Comparison of ENCODE assay signal across 15 cellular contexts in the genomic region with DNA sequence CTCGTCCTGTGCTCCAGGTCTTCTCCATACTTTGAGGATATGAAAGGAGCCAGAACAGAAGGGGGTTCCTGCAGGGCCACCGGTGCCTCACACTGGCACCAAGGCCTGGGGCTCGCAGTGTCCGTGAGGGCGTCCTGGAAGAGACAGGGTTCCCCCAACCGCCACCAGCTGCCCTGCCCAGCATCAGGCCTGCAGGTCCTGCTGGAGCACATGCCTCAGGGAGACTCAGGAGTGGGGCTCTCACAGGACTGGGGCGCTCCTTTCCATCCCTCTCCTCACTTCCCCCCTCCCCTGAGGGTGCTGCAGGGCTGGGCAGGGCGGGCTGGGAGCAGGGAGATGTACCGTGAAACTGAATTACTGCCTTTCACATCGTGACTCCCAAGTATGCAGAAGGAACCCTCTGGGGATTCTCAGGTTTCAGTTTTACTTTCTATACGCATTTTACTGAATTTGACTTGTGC. TPM values are rescaled to one million over a fixed set of nuclear protein-coding genes. Genes with fewer than 3 reads are reported as not detected.
DNase-seq lines count a peak whose midpoint lies in the region; ATAC-seq and TF ChIP-seq lines count a peak whose summit lies in the region.
"Had no signal": no experiment of that assay in that cellular context is flagged by ENCODE, and none has a peak within 500 bp of the region (broad histone marks: within the 10 kb centered on the region; RNA-seq: fewer than 3 reads in every experiment).

No MANE protein-coding gene starts in this region.

- no peak overlapping the region for H3K4me3 Mint-ChIP-seq in activated T-helper 2 cell treated with anti-CD3 and anti-CD28 coated beads, Interferon-gamma antibody, Interleukin-2, Interleukin-4, amounts not matched to agents 10 μg/mL and 5 μg/mL and 100 μg/mL, durations not matched to agents 14 hours and 24 hours and 36 hours (ENCODE audit: low read depth)
- H3K4me3 Mint-ChIP-seq: activated T-cell treated with anti-CD3 and anti-CD28 coated beads, Interleukin-2, amount 50 U/mL, for 72 hours; natural killer cell treated with Interleukin-12 subunit alpha and Interleukin-12 subunit beta and Interleukin-15 and Interleukin-18, amount 100 ng/mL, for 72 hours; T-helper 1 cell treated with Interleukin-12 subunit alpha and Interleukin-12 subunit beta and Interleukin-4 antibody, amounts not matched to agents 30 μg/mL and 1 μg/mL, for 36 hours had no signal

- CTCF ChIA-PET in A673 (lab: Charles Lee) = no interaction called here

- intact Hi-C loops in A673 (cut with micrococcal nuclease; ENCODE audit: unreplicated experiment) = no loop called here
- intact Hi-C loops in activated T-helper 2 cell treated with anti-CD3 and anti-CD28 coated beads, Interferon-gamma antibody, Interleukin-2, Interleukin-4, amounts not matched to agents 10 μg/mL and 5 μg/mL and 100 μg/mL, durations not matched to agents 14 hours and 24 hours and 36 hours (cut with micrococcal nuclease) = no loop called here

- no peak for TF ChIP-seq CTCF in A673 (conservative IDR thresholded peaks at IDR 0.05; ENCODE audit: low read depth, low read length)
- no peak for TF ChIP-seq CTCF in OCI-LY3 (IDR thresholded peaks at IDR 0.05; ENCODE audit: low read depth, low read length)
- TF ChIP-seq CTCF in tibial nerve (IDR thresholded peaks at IDR 0.05) = no peak

- H3K27ac Mint-ChIP-seq in activated T-helper 2 cell treated with anti-CD3 and anti-CD28 coated beads, Interferon-gamma antibody, Interleukin-2, Interleukin-4, amounts not matched to agents 10 μg/mL and 5 μg/mL and 100 μg/mL, durations not matched to agents 14 hours and 24 hours and 36 hours = no peak overlapping the region
- H3K27ac Mint-ChIP-seq: activated T-cell treated with anti-CD3 and anti-CD28 coated beads, Interleukin-2, amount 50 U/mL, for 72 hours; natural killer cell treated with Interleukin-12 subunit alpha and Interleukin-12 subunit beta and Interleukin-15 and Interleukin-18, amount 100 ng/mL, for 72 hours; T-helper 1 cell treated with Interleukin-12 subunit alpha and Interleukin-12 subunit beta and Interleukin-4 antibody, amounts not matched to agents 30 μg/mL and 1 μg/mL, for 36 hours had no signal

- ATAC-seq in HG03045 (IDR thresholded peaks at IDR 0.05; ENCODE audit: unreplicated experiment) (peak; percentile 59), GM19324 (IDR thresholded peaks at IDR 0.05; ENCODE audit: low FRiP score, unreplicated experiment) (no peak)
- ATAC-seq: activated T-cell treated with anti-CD3 and anti-CD28 coated beads, Interleukin-2, amount 50 U/mL, for 72 hours; natural killer cell treated with Interleukin-12 subunit alpha and Interleukin-12 subunit beta and Interleukin-15 and Interleukin-18, amount 100 ng/mL, for 72 hours had no signal

- H4K20me1 ChIP-seq in OCI-LY3 (ENCODE audit: insufficient read depth, low read length) = peaks cover 13% of the 10 kb centered on the region

- H3K79me2 ChIP-seq in OCI-LY3 (ENCODE audit: low read length) = peaks cover 5% of the 10 kb centered on the region

- H3K9ac ChIP-seq in OCI-LY3 (ENCODE audit: low read length) = peak overlapping the region; percentile 30; the same call in 1 of the 2 replicates

- no peak overlapping the region for H2AFZ ChIP-seq in OCI-LY3 (ENCODE audit: low read depth, low read length)

- peaks cover 58% of the 10 kb centered on the region for H3K36me3 ChIP-seq in A673 (ENCODE audit: insufficient read depth, low read length, poor library complexity, severe bottlenecking)
- peaks cover 40% of the 10 kb centered on the region for H3K36me3 ChIP-seq in OCI-LY3 (replicated peaks; ENCODE audit: low read depth, low read length)
- peaks cover 0 to 84% (median 6%) of the 10 kb centered on the region in 3 donors for H3K36me3 ChIP-seq in tibial nerve
- H3K36me3 ChIP-seq: uterus had no signal

- WGBS in tibial nerve, 2 donors = 79 to 85% methylated on average over 6 to 11 of the region's 11 CpGs

- no peaks in the 10 kb centered on the region for H3K27me3 Mint-ChIP-seq in activated T-helper 2 cell treated with anti-CD3 and anti-CD28 coated beads, Interferon-gamma antibody, Interleukin-2, Interleukin-4, amounts not matched to agents 10 μg/mL and 5 μg/mL and 100 μg/mL, durations not matched to agents 14 hours and 24 hours and 36 hours (ENCODE audit: low read depth)
- H3K27me3 Mint-ChIP-seq: natural killer cell treated with Interleukin-12 subunit alpha and Interleukin-12 subunit beta and Interleukin-15 and Interleukin-18, amount 100 ng/mL, for 72 hours had no signal

- H3K4me2 ChIP-seq in OCI-LY3 (ENCODE audit: low read length) = peak overlapping the region; percentile 76
- H3K4me2 ChIP-seq: A549 had no signal

- TF ChIP-seq POLR2A in tibial nerve (IDR thresholded peaks at IDR 0.05) = no peak

- TF ChIP-seq EP300 in tibial nerve (IDR thresholded peaks at IDR 0.05) = no peak

- H3K36me3 Mint-ChIP-seq in activated T-helper 2 cell treated with anti-CD3 and anti-CD28 coated beads, Interferon-gamma antibody, Interleukin-2, Interleukin-4, amounts not matched to agents 10 μg/mL and 5 μg/mL and 100 μg/mL, durations not matched to agents 14 hours and 24 hours and 36 hours (ENCODE audit: low read depth) = peaks cover 36% of the 10 kb centered on the region

- BruUV-seq in A673 (replicated peaks; lab: Mats Ljungman, UMichigan) = no TSS peak

- no peak overlapping the region for H3K27ac ChIP-seq in A673 (ENCODE audit: low read depth, low read length, poor library complexity, severe bottlenecking)
- peak overlapping the region; percentile 71 for H3K27ac ChIP-seq in OCI-LY3 (ENCODE audit: low read length)
- H3K27ac ChIP-seq in tibial nerve = no peak overlapping the region
- H3K27ac ChIP-seq: A549, uterus had no signal

- no peaks in the 10 kb centered on the region for H3K9me3 Mint-ChIP-seq in activated T-helper 2 cell treated with anti-CD3 and anti-CD28 coated beads, Interferon-gamma antibody, Interleukin-2, Interleukin-4, amounts not matched to agents 10 μg/mL and 5 μg/mL and 100 μg/mL, durations not matched to agents 14 hours and 24 hours and 36 hours
- H3K9me3 Mint-ChIP-seq: activated T-cell treated with anti-CD3 and anti-CD28 coated beads, Interleukin-2, amount 50 U/mL, for 72 hours; natural killer cell treated with Interleukin-12 subunit alpha and Interleukin-12 subunit beta and Interleukin-15 and Interleukin-18, amount 100 ng/mL, for 72 hours; T-helper 1 cell treated with Interleukin-12 subunit alpha and Interleukin-12 subunit beta and Interleukin-4 antibody, amounts not matched to agents 30 μg/mL and 1 μg/mL, for 36 hours had no signal

- H3K4me1 Mint-ChIP-seq in activated T-helper 2 cell treated with anti-CD3 and anti-CD28 coated beads, Interferon-gamma antibody, Interleukin-2, Interleukin-4, amounts not matched to agents 10 μg/mL and 5 μg/mL and 100 μg/mL, durations not matched to agents 14 hours and 24 hours and 36 hours (ENCODE audit: low read depth) = no peaks in the 10 kb centered on the region

- H3K27me3 ChIP-seq in A673 (replicated peaks; ENCODE audit: insufficient read depth, low read depth, low read length, poor library complexity) (no peaks in the 10 kb centered on the region), OCI-LY3 (ENCODE audit: low read depth, low read length) (no peaks in the 10 kb centered on the region), tibial nerve (no peaks in the 10 kb centered on the region)
- H3K27me3 ChIP-seq: uterus had no signal

- POLR2A ChIA-PET in A673 (lab: Charles Lee; ENCODE audit: low non-redundant PET) = interaction anchor here (0.5 kb wide), 1 partner anchor 482 kb away, joined by 7 read pairs; no protein-coding TSS in a partner anchor

- H3K4me1 ChIP-seq in A673 (ENCODE audit: insufficient read depth, low read length, poor library complexity, severe bottlenecking) = no peaks in the 10 kb centered on the region
- H3K4me1 ChIP-seq in OCI-LY3 (ENCODE audit: low read length) = peaks cover 26% of the 10 kb centered on the region
- H3K4me1 ChIP-seq in tibial nerve = no peaks in the 10 kb centered on the region
- H3K4me1 ChIP-seq: A549, uterus had no signal

- H3K4me3 ChIP-seq in A673 (ENCODE audit: low read depth, low read length, poor library complexity, severe bottlenecking) (no peak overlapping the region), OCI-LY3 (ENCODE audit: low read length) (peak overlapping the region; percentile 58), tibial nerve (no peak overlapping the region)
- H3K4me3 ChIP-seq: A549, uterus had no signal

- H3K9me3 ChIP-seq in A673 (ENCODE audit: low read depth, low read length, poor library complexity, severe bottlenecking) (no peaks in the 10 kb centered on the region), OCI-LY3 (ENCODE audit: insufficient read depth, low read length) (no peaks in the 10 kb centered on the region), tibial nerve (no peaks in the 10 kb centered on the region)
- H3K9me3 ChIP-seq: uterus had no signal

- DNase-seq in A673 (ENCODE audit: low spot score) (peak; percentile 34), GM19238 (ENCODE audit: insufficient read length, low spot score) (peak; percentile 51), tibial nerve (ENCODE audit: low spot score in 2 of 2) (no peak), medulla oblongata (ENCODE audit: extremely low spot score) (no peak)
- no peak for DNase-seq in activated T-helper 2 cell treated with anti-CD3 and anti-CD28 coated beads, Interferon-gamma antibody, Interleukin-2, Interleukin-4, amounts not matched to agents 10 μg/mL and 5 μg/mL and 100 μg/mL, durations not matched to agents 14 hours and 24 hours and 36 hours (ENCODE audit: low spot score)
- DNase-seq: activated T-cell treated with anti-CD3 and anti-CD28 coated beads, Interleukin-2, amount 50 U/mL, for 72 hours; cortex of kidney; NCI-H446; uterus had no signal

RNA-seq across cellular contexts. Expression of a gene that starts 31.7 kb away (rescaled TPM):
- total RNA-seq in A673 (2021) = 37.2 and 40.1 TPM in 2 replicates
- total RNA-seq in activated T-helper 2 cell treated with anti-CD3 and anti-CD28 coated beads, Interferon-gamma antibody, Interleukin-2, Interleukin-4, amounts not matched to agents 10 μg/mL and 5 μg/mL and 100 μg/mL, durations not matched to agents 14 hours and 24 hours and 36 hours = 29.6 and 30.2 TPM in 2 replicates
- 1 to 10 TPM; 3.3 to 6.6 (median 5.0) TPM for total RNA-seq in tibial nerve

RNA-seq across cellular contexts. Expression of a gene that starts 49.3 kb away (rescaled TPM):
- total RNA-seq in A673 (2021) (0.09 and 0.19 TPM in 2 replicates), tibial nerve (1 to 10 TPM; 1.7 to 5.5 (median 4.0) TPM)
- 0.09 and 0.11 TPM in 2 replicates for total RNA-seq in activated T-helper 2 cell treated with anti-CD3 and anti-CD28 coated beads, Interferon-gamma antibody, Interleukin-2, Interleukin-4, amounts not matched to agents 10 μg/mL and 5 μg/mL and 100 μg/mL, durations not matched to agents 14 hours and 24 hours and 36 hours

Comparison
In these comparisons a context has a peak if more than half of its experiments do, and no peak if none do; other contexts are left out.
1. DNase-seq: peak in A673 (single experiment) and GM19238 (single experiment); none in activated T-helper 2 cell treated with anti-CD3 and anti-CD28 coated beads, Interferon-gamma antibody, Interleukin-2, Interleukin-4, amounts not matched to agents 10 μg/mL and 5 μg/mL and 100 μg/mL, durations not matched to agents 14 hours and 24 hours and 36 hours (single experiment), tibial nerve (0 of 2) and medulla oblongata (single experiment).